24 cellular contexts compared by ENCODE assay signal in the genomic region with DNA sequence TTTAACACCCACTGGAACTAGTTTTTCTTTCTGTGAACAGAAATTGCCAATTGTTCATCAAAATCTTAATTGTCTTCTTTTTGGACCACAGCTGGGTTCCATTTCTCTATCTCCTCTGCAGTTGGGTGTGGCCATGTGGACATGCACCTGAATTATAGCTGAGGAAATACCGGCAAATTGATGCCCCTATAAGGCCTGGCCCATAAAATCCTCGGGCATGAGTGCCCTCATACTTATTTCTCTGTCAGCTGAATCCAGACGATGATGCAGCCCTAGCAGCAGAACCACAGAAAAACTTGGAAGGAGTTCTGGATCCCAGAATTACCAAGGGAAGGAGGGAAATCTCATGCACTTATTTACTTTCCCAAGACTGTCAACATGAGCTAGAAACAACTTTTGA.
"Had no signal": no experiment of that assay in that cellular context is flagged by ENCODE, and none has a peak within 500 bp of the region (broad histone marks: within the 10 kb centered on the region; RNA-seq: fewer than 3 reads in every experiment).

No MANE protein-coding gene starts in this region.

- H3K4me1 ChIP-seq: stomach, suprapubic skin, testis, thyroid gland, tibial nerve, transverse colon, upper lobe of left lung, upper lobe of right lung, uterus, vagina had no signal

- H3K36me3 ChIP-seq: stomach, suprapubic skin, thoracic aorta, thyroid gland, tibial nerve, transverse colon, upper lobe of left lung, upper lobe of right lung, uterus, vagina had no signal

- H3K27ac ChIP-seq: stomach, suprapubic skin, testis, thoracic aorta, thyroid gland, tibial nerve, transverse colon, upper lobe of left lung, upper lobe of right lung, uterus, vagina had no signal

- H3K9me3 ChIP-seq: stomach, suprapubic skin, testis, thoracic aorta, thyroid gland, transverse colon, upper lobe of left lung, upper lobe of right lung, uterus, vagina had no signal

- FAIRE-seq: urothelium cell line had no signal

- DNase-seq: stimulated activated CD4-positive, alpha-beta T cell treated with anti-CD3 and anti-CD28 coated beads, Interleukin-2, amount 100 ng/mL, for 24 hours; stimulated activated CD4-positive, alpha-beta T cell treated with anti-CD3 and anti-CD28 coated beads, Interleukin-2, amount 100 ng/mL, for 48 hours; stimulated activated CD4-positive, alpha-beta T cell treated with anti-CD3 and anti-CD28 coated beads, Interleukin-4, amount 100 ng/mL, for 1 hour; stimulated activated CD4-positive, alpha-beta T cell treated with anti-CD3 and anti-CD28 coated beads, Interleukin-4, amount 100 ng/mL, for 24 hours; stimulated activated CD4-positive, alpha-beta T cell treated with anti-CD3 and anti-CD28 coated beads, Interleukin-4, amount 100 ng/mL, for 4 hours; stimulated activated CD8-positive, alpha-beta memory T cell treated with anti-CD3 and anti-CD28 coated beads, Interleukin-4, amount 100 ng/mL, for 48 hours; stimulated activated naive B cell treated with anti-CD40 and anti-IgM and Interleukin-4, amounts not matched to agents 10 μg/mL and 1 μg/mL and 100 μg/mL, for 72 hours; stimulated activated naive CD4-positive, alpha-beta T cell; stimulated activated naive CD4-positive, alpha-beta T cell treated with Interleukin-2 at 50 U/mL for 16 hours; stimulated activated naive CD8-positive, alpha-beta T cell treated with anti-CD3 and anti-CD28 coated beads, Interleukin-15, amount 100 ng/mL, for 72 hours; stimulated activated naive CD8-positive, alpha-beta T cell treated with anti-CD3 and anti-CD28 coated beads, Interleukin-15, Interleukin-2, amounts not matched to agents 100 U/mL and 50 U/mL, for 24 hours; stomach; substantia nigra; testis; thyroid gland; transverse colon; upper lobe of left lung; upper lobe of right lung; uterus had no signal

- H3K4me3 ChIP-seq: stomach, suprapubic skin, testis, thoracic aorta, thyroid gland, tibial nerve, transverse colon, upper lobe of left lung, upper lobe of right lung, uterus, vagina had no signal

- H3K27me3 ChIP-seq: stomach, suprapubic skin, testis, thyroid gland, tibial nerve, transverse colon, upper lobe of left lung, upper lobe of right lung, uterus, vagina had no signal
